Comparison of ENCODE assay signal across 8 cellular contexts in the genomic region with DNA sequence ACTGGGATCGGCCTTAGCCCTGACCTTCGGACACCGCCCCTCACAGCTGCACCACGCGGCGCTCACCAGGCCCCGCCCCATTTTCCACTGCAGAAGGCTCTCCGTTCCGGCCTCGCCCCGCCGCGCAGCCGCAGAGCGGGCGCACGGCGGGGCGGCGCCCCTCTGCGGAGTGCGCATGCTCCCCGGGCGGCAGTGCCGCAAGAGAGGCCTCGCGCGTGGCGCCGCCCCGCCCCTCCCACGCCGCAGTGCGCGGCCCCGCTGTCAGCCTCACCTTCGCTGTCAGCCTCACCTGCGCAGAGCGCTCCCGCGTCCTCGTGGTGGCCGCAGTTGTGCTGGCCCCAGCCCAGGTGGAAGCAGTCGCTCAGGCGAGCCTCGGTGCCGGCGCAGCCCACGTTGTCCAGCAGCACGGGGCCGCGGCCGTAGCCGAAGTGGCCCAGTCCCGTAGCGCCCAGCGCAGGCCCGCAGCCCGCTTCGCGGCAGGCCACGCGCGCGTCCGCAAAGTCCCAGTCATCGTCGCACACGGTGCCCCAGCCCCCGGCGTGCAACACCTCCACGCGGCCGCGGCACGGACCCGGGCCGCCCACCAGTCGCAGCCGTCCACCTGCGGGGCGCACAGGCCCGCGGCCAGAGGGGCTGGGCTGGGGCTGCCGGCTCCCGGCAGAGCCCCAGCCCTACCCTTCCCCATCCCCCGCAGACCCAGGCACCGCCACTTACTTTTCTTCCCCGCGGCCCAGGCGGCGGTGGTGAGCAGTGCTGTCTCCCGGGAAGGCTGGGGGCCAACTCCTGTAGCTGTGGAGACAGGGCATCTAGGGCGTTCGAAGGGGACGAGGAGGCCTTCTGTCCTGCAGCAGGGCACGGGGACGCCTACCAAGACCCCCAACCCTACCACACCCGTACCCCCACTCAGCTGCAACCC. TPM values are rescaled to one million over a fixed set of nuclear protein-coding genes. Genes with fewer than 3 reads are reported as not detected.
A peak's percentile ranks its signal among the peaks of the same experiment; 100 is the strongest.
DNase-seq lines count a peak whose midpoint lies in the region; ATAC-seq and TF ChIP-seq lines count a peak whose summit lies in the region.

No MANE protein-coding gene starts in this region.

- no peaks in the 10 kb centered on the region for H3K27me3 ChIP-seq in SU-DHL-6 (ENCODE audit: low read length)
- H3K27me3 ChIP-seq in heart right ventricle = no peaks in the 10 kb centered on the region
- no peaks in the 10 kb centered on the region for H3K27me3 ChIP-seq in upper lobe of right lung

- no peaks in the 10 kb centered on the region for H3K9me3 Mint-ChIP-seq in activated naive CD8-positive, alpha-beta T cell treated with anti-CD3 and anti-CD28 coated beads, Interleukin-2, amount 50 U/mL, for 24 hours
- H3K9me3 Mint-ChIP-seq in progenitor cell of endocrine pancreas (ENCODE audit: low read depth) = no peaks in the 10 kb centered on the region

- H3K4me2 ChIP-seq in SU-DHL-6 (ENCODE audit: low read depth, low read length, poor library complexity, severe bottlenecking) = peak overlapping the region; percentile 64

- no peaks in the 10 kb centered on the region for H3F3A ChIP-seq in SU-DHL-6 (ENCODE audit: insufficient read depth)

- TF ChIP-seq CTCF in GM12875 (IDR thresholded peaks at IDR 0.05; ENCODE audit: borderline replicate concordance, insufficient read depth, low read depth, low read length) (peak; percentile 7; the same call in 1 of the 2 replicates), SU-DHL-6 (IDR thresholded peaks at IDR 0.05; ENCODE audit: insufficient read depth, low read length, poor library complexity, severe bottlenecking) (no peak), heart right ventricle (IDR thresholded peaks at IDR 0.05) (peak in 3 of 9 donors; percentile 12 to 20 (median 13)), progenitor cell of endocrine pancreas (IDR thresholded peaks at IDR 0.05; ENCODE audit: unreplicated experiment) (no peak), upper lobe of right lung (IDR thresholded peaks at IDR 0.05) (no peak)

- peak; percentile 89 for ATAC-seq in HG02642 (IDR thresholded peaks at IDR 0.05; ENCODE audit: poor library complexity, unreplicated experiment)
- ATAC-seq in activated naive CD8-positive, alpha-beta T cell treated with anti-CD3 and anti-CD28 coated beads, Interleukin-2, amount 50 U/mL, for 24 hours = peak; percentile 85
- ATAC-seq in heart right ventricle = peak; percentile 92 to 96 (median 94)
- ATAC-seq in upper lobe of right lung = peak; percentile 93

- H3K27ac Mint-ChIP-seq in activated naive CD8-positive, alpha-beta T cell treated with anti-CD3 and anti-CD28 coated beads, Interleukin-2, amount 50 U/mL, for 24 hours = peak overlapping the region; percentile 95
- peak overlapping the region; percentile 89 for H3K27ac Mint-ChIP-seq in progenitor cell of endocrine pancreas

- H3K79me2 ChIP-seq in SU-DHL-6 (ENCODE audit: insufficient read depth, low read length) = no peaks in the 10 kb centered on the region

- H2AFZ ChIP-seq in SU-DHL-6 (ENCODE audit: low read depth, low read length, severe bottlenecking) = peak overlapping the region; percentile 94

- H3K4me3 ChIP-seq in GM12875 (ENCODE audit: low read depth, low read length) = peak overlapping the region; percentile 91
- H3K4me3 ChIP-seq in SU-DHL-6 (ENCODE audit: insufficient read depth, low read length, poor library complexity, severe bottlenecking) = peak overlapping the region; percentile 71
- peak overlapping the region; percentile 40 to 84 (median 72) for H3K4me3 ChIP-seq in heart right ventricle
- H3K4me3 ChIP-seq in upper lobe of right lung = peak overlapping the region; percentile 66

- peak overlapping the region; percentile 78 for H3K9ac ChIP-seq in SU-DHL-6 (ENCODE audit: low read length)

- DNase-seq in NCI-H1092 treated with DMSO at 0.1 percent for 48 hours (lab: John Stamatoyannopoulos, UW) (peak; percentile 97), heart right ventricle (peak; percentile 96), progenitor cell of endocrine pancreas (ENCODE audit: low spot score, unreplicated experiment) (peak; percentile 76), upper lobe of right lung (peak; percentile 98)
- peak; percentile 95 for DNase-seq in activated naive CD8-positive, alpha-beta T cell treated with anti-CD3 and anti-CD28 coated beads, Interleukin-2, amount 50 U/mL, for 24 hours

- H3K9me3 ChIP-seq in SU-DHL-6 (ENCODE audit: insufficient read depth, low read length) (no peaks in the 10 kb centered on the region), heart right ventricle (no peaks in the 10 kb centered on the region), upper lobe of right lung (no peaks in the 10 kb centered on the region)

- H3K4me1 ChIP-seq in heart right ventricle = peaks cover 3 to 45% (median 17%) of the 10 kb centered on the region in 9 donors
- H3K4me1 ChIP-seq in upper lobe of right lung = peaks cover 21% of the 10 kb centered on the region

- H3K27ac ChIP-seq in SU-DHL-6 (ENCODE audit: low read depth, low read length) = no peak overlapping the region
- H3K27ac ChIP-seq in heart right ventricle = peak overlapping the region; percentile 78 to 96 (median 94)
- peak overlapping the region; percentile 92 for H3K27ac ChIP-seq in upper lobe of right lung

- no peaks in the 10 kb centered on the region for H4K20me1 ChIP-seq in SU-DHL-6 (ENCODE audit: low read depth, low read length)

- no peaks in the 10 kb centered on the region for H3K36me3 ChIP-seq in SU-DHL-6 (ENCODE audit: low read length)
- no peaks in the 10 kb centered on the region for H3K36me3 ChIP-seq in heart right ventricle
- no peaks in the 10 kb centered on the region for H3K36me3 ChIP-seq in upper lobe of right lung

- no peaks in the 10 kb centered on the region for H3K9me2 ChIP-seq in SU-DHL-6 (replicated peaks; ENCODE audit: insufficient read depth, low read length)

- 2 to 3% methylated on average over 85 to 98 of the region's 99 CpGs for WGBS in heart right ventricle, 2 donors

- no peaks in the 10 kb centered on the region for H3K27me3 Mint-ChIP-seq in activated naive CD8-positive, alpha-beta T cell treated with anti-CD3 and anti-CD28 coated beads, Interleukin-2, amount 50 U/mL, for 24 hours
- H3K27me3 Mint-ChIP-seq in progenitor cell of endocrine pancreas = peaks cover 12% of the 10 kb centered on the region

- no peaks in the 10 kb centered on the region for H3K36me3 Mint-ChIP-seq in activated naive CD8-positive, alpha-beta T cell treated with anti-CD3 and anti-CD28 coated beads, Interleukin-2, amount 50 U/mL, for 24 hours (ENCODE audit: low read depth)
- no peaks in the 10 kb centered on the region for H3K36me3 Mint-ChIP-seq in progenitor cell of endocrine pancreas (ENCODE audit: insufficient read depth)

- intact Hi-C loops in heart right ventricle (cut with DNase I) = loop anchor here in 3 of 10 donors (1.0 to 5.0 kb wide), 3 partner anchors 35 to 75 kb away; partner anchors contain the start of gene YWHAG (in 3 of the 3)
- intact Hi-C loops in upper lobe of right lung (cut with DNase I) = no loop called here

- H3K4me1 Mint-ChIP-seq in activated naive CD8-positive, alpha-beta T cell treated with anti-CD3 and anti-CD28 coated beads, Interleukin-2, amount 50 U/mL, for 24 hours = peaks cover 31% of the 10 kb centered on the region
- peaks cover 2% of the 10 kb centered on the region for H3K4me1 Mint-ChIP-seq in progenitor cell of endocrine pancreas (ENCODE audit: low read depth)

- H3K4me3 Mint-ChIP-seq in activated naive CD8-positive, alpha-beta T cell treated with anti-CD3 and anti-CD28 coated beads, Interleukin-2, amount 50 U/mL, for 24 hours = peak overlapping the region; percentile 75
- peak overlapping the region; percentile 73 for H3K4me3 Mint-ChIP-seq in progenitor cell of endocrine pancreas (ENCODE audit: low read depth)

RNA-seq across cellular contexts. Expression of gene SSC4D, which starts 16.1 kb away (rescaled TPM):
- total RNA-seq in heart right ventricle (1 to 10 TPM in 3 of 10 donors, under 1 TPM in 7; 0.24 to 1.3 (median 0.65) TPM), progenitor cell of endocrine pancreas (7.4 and 10.7 TPM in 2 replicates), upper lobe of right lung (1.1 TPM)
- polyA plus RNA-seq in heart right ventricle = 1 to 10 TPM in 1 of 2 donors, under 1 TPM in 1; 0.99 to 1.9 TPM

RNA-seq across cellular contexts. Expression of gene ZP3, which starts 31.4 kb away (rescaled TPM):
- total RNA-seq in heart right ventricle (1 to 10 TPM in 4 of 10 donors, not detected in 6; 1.3 to 5.7 (median 1.4) TPM), progenitor cell of endocrine pancreas (not detected in 2 replicates), upper lobe of right lung (0.84 TPM)
- polyA plus RNA-seq in heart right ventricle = 1 to 10 TPM in 1 of 2 donors, under 1 TPM in 1; 0.77 to 4.2 TPM

RNA-seq across cellular contexts. Expression of gene YWHAG, which starts 34.6 kb away (rescaled TPM):
- total RNA-seq in heart right ventricle (100 to 1,000 TPM; 193 to 262 (median 207) TPM), progenitor cell of endocrine pancreas (132 and 136 TPM in 2 replicates), upper lobe of right lung (102 TPM)
- polyA plus RNA-seq in heart right ventricle = 10 to 100 TPM; 63.7 to 88.0 TPM
